28 cellular contexts compared by ENCODE assay signal in genomic region chr14:50371546-50371945, GRCh38.
"Had no signal": no experiment of that assay in that cellular context is flagged by ENCODE, and none has a peak within 500 bp of the region (broad histone marks: within the 10 kb centered on the region; RNA-seq: fewer than 3 reads in every experiment).

No MANE protein-coding gene starts in this region.

- H3K27me3 Mint-ChIP-seq: stimulated activated naive CD8-positive, alpha-beta T cell treated with anti-CD3 and anti-CD28 coated beads, Interleukin-15, amount 100 ng/mL, for 72 hours had no signal

- H3K4me1 Mint-ChIP-seq: endodermal cell had no signal

- H3K9me3 ChIP-seq: colonic mucosa, gastrocnemius medialis, heart left ventricle, pancreas, suprapubic skin had no signal

- H3K4me3 Mint-ChIP-seq: dendritic cell treated with granulocyte-macrophage colony-stimulating factor and Interleukin-4, amounts not matched to agents 40 ng/mL and 50 ng/mL, for 4 days; endodermal cell; naive thymus-derived CD8-positive, alpha-beta T cell; nephron progenitor cell; stimulated activated naive CD8-positive, alpha-beta T cell treated with anti-CD3 and anti-CD28 coated beads, Interleukin-15, amount 100 ng/mL, for 72 hours had no signal

- H3K27ac ChIP-seq: colonic mucosa, epithelial cell of prostate, gastrocnemius medialis, heart left ventricle, hepatocyte, pancreas, suprapubic skin had no signal

- H3K4me3 ChIP-seq: colonic mucosa, gastrocnemius medialis, heart left ventricle, hepatocyte, pancreas, smooth muscle cell, suprapubic skin had no signal

- DNase-seq: colonic mucosa; effector CD8-positive, alpha-beta T cell; endodermal cell; foreskin fibroblast; gastrocnemius medialis; heart left ventricle; kidney; mesenchymal stem cell; midbrain; naive thymus-derived CD8-positive, alpha-beta T cell; nephron progenitor cell; occipital lobe; pancreas; stimulated activated CD4-positive, alpha-beta T cell treated with anti-CD3 and anti-CD28 coated beads, Interleukin-12 subunit alpha, Interleukin-12 subunit beta, amount 100 ng/mL, for 4 hours; stimulated activated CD4-positive, alpha-beta T cell treated with anti-CD3 and anti-CD28 coated beads, Interleukin-1b, Interleukin-23, amount 100 ng/mL, for 48 hours; stimulated activated CD4-positive, alpha-beta T cell treated with anti-CD3 and anti-CD28 coated beads, Interleukin-4, amount 100 ng/mL, for 1 hour; stimulated activated CD8-positive, alpha-beta memory T cell treated with anti-CD3 and anti-CD28 coated beads, Interleukin-4, amount 100 ng/mL, for 48 hours; stimulated activated naive CD4-positive, alpha-beta T cell; stimulated activated naive CD8-positive, alpha-beta T cell treated with anti-CD3 and anti-CD28 coated beads, Interleukin-15, amount 100 ng/mL, for 72 hours; trophoblast cell had no signal

- H3K27me3 ChIP-seq: colonic mucosa, gastrocnemius medialis, heart left ventricle, hepatocyte, pancreas, suprapubic skin had no signal

- H3K27ac Mint-ChIP-seq: dendritic cell treated with granulocyte-macrophage colony-stimulating factor and Interleukin-4, amounts not matched to agents 40 ng/mL and 50 ng/mL, for 4 days; endodermal cell; nephron progenitor cell; stimulated activated naive CD8-positive, alpha-beta T cell treated with anti-CD3 and anti-CD28 coated beads, Interleukin-15, amount 100 ng/mL, for 72 hours had no signal

- H3K36me3 ChIP-seq: colonic mucosa, gastrocnemius medialis, heart left ventricle, pancreas, suprapubic skin had no signal

- H3K9me3 Mint-ChIP-seq: dendritic cell treated with granulocyte-macrophage colony-stimulating factor and Interleukin-4, amounts not matched to agents 40 ng/mL and 50 ng/mL, for 4 days; naive thymus-derived CD8-positive, alpha-beta T cell had no signal

- H3K4me2 ChIP-seq: hepatocyte, smooth muscle cell had no signal

- ATAC-seq: esophagus mucosa; gastrocnemius medialis; heart left ventricle; left lobe of liver; naive thymus-derived CD8-positive, alpha-beta T cell; pancreas; sciatic nerve; stimulated activated naive CD8-positive, alpha-beta T cell treated with anti-CD3 and anti-CD28 coated beads, Interleukin-15, amount 100 ng/mL, for 72 hours had no signal

- H2AFZ ChIP-seq: hepatocyte had no signal

- H3K4me1 ChIP-seq: colonic mucosa, gastrocnemius medialis, suprapubic skin had no signal

- H3K36me3 Mint-ChIP-seq: naive thymus-derived CD8-positive, alpha-beta T cell had no signal
